1 cellular context compared by ENCODE assay signal in genomic region chr14:24353551-24354529, GRCh38.
TF ChIP-seq lines count a peak whose summit lies in the region.

No MANE protein-coding gene starts in this region.

TF ChIP-seq in HepG2, 621 proteins besides CTCF, POLR2A, EP300 and RAD21:
- TF ChIP-seq PCBP2 (optimal IDR thresholded peaks at IDR 0.05; ENCODE audit: low read depth, low read length, poor library complexity, severe bottlenecking) (peak; percentile 94), TRIM24 (CRISPR knock-in tag; IDR thresholded peaks at IDR 0.05) (no peak), TFE3 (CRISPR knock-in tag; IDR thresholded peaks at IDR 0.05) (peak; percentile 67; the same call in 1 of the 2 replicates), EZH2 (conservative IDR thresholded peaks at IDR 0.05; ENCODE audit: low read depth, low read length) (no peak), CEBPB (IDR thresholded peaks at IDR 0.05; ENCODE audit: borderline replicate concordance, low read depth, low read length) (peak; percentile 58; the same call in 1 of the 2 replicates), ZNF644 (CRISPR knock-in tag; IDR thresholded peaks at IDR 0.05; ENCODE audit: low read depth) (0 out of 2 replicates have a peak, but pooled peaks have one; percentile 72), KDM5A (IDR thresholded peaks at IDR 0.05; ENCODE audit: borderline replicate concordance, low read length) (no peak), MXD4 (CRISPR knock-in tag; IDR thresholded peaks at IDR 0.05) (no peak), ZFP41 (CRISPR knock-in tag; IDR thresholded peaks at IDR 0.05; ENCODE audit: borderline replicate concordance) (no peak), HMG20A (CRISPR knock-in tag; IDR thresholded peaks at IDR 0.05; ENCODE audit: borderline replicate concordance) (peak; percentile 48), HNF4A (CRISPR knock-in tag; IDR thresholded peaks at IDR 0.05) (peak; percentile 65), GTF3A (CRISPR knock-in tag; conservative IDR thresholded peaks at IDR 0.05) (no peak), MEIS2 (CRISPR knock-in tag; IDR thresholded peaks at IDR 0.05) (no peak), GATAD2A (CRISPR knock-in tag; IDR thresholded peaks at IDR 0.05) (0 out of 2 replicates have a peak, but pooled peaks have one; percentile 28), ZBTB49 (CRISPR knock-in tag; IDR thresholded peaks at IDR 0.05; ENCODE audit: borderline replicate concordance) (no peak), MXD1 (CRISPR knock-in tag; IDR thresholded peaks at IDR 0.05) (no peak), IRF9 (CRISPR knock-in tag; IDR thresholded peaks at IDR 0.05; ENCODE audit: borderline replicate concordance) (no peak), CEBPG (CRISPR knock-in tag; IDR thresholded peaks at IDR 0.05) (peak; percentile 46; the same call in 1 of the 2 replicates), HNRNPK (IDR thresholded peaks at IDR 0.05; ENCODE audit: low read depth, low read length, poor library complexity, severe bottlenecking) (peak; percentile 93), IKZF4 (CRISPR knock-in tag; IDR thresholded peaks at IDR 0.05; ENCODE audit: borderline replicate concordance, low read depth, not compliant biosample characterization) (no peak), ZNF709 (CRISPR knock-in tag; IDR thresholded peaks at IDR 0.05) (no peak), HNF4G (IDR thresholded peaks at IDR 0.05; ENCODE audit: borderline replicate concordance, low read depth, low read length) (peak; percentile 34; the same call in 1 of the 2 replicates), HNF4G (CRISPR knock-in tag; IDR thresholded peaks at IDR 0.05; ENCODE audit: borderline replicate concordance, low read depth) (no peak), ZNF382 (CRISPR knock-in tag; IDR thresholded peaks at IDR 0.05; ENCODE audit: borderline replicate concordance) (0 out of 2 replicates have a peak, but pooled peaks have one; percentile 33), NAIF1 (CRISPR knock-in tag; IDR thresholded peaks at IDR 0.05; ENCODE audit: borderline replicate concordance) (0 out of 2 replicates have a peak, but pooled peaks have one; percentile 43), ZSCAN30 (CRISPR knock-in tag; IDR thresholded peaks at IDR 0.05) (0 out of 2 replicates have a peak, but pooled peaks have one; percentile 33), MLX (CRISPR knock-in tag; IDR thresholded peaks at IDR 0.05) (0 out of 2 replicates have a peak, but pooled peaks have one; percentile 17), ZSCAN25 (CRISPR knock-in tag; IDR thresholded peaks at IDR 0.05) (peak; percentile 85; the same call in 1 of the 2 replicates), GPN1 (CRISPR knock-in tag; IDR thresholded peaks at IDR 0.05; ENCODE audit: borderline replicate concordance) (no peak), FOSL2 (CRISPR knock-in tag; IDR thresholded peaks at IDR 0.05) (peak; percentile 83), HIC2 (CRISPR knock-in tag; IDR thresholded peaks at IDR 0.05; ENCODE audit: low read depth) (peak; percentile 84; the same call in 1 of the 2 replicates), ZFP62 (CRISPR knock-in tag; IDR thresholded peaks at IDR 0.05) (no peak), IRF1 (CRISPR knock-in tag; IDR thresholded peaks at IDR 0.05; ENCODE audit: low read depth) (no peak)
